Comparison of ENCODE assay signal across 8 cellular contexts in genomic region chr16:65071371-65072311, GRCh38. TPM values are rescaled to one million over a fixed set of nuclear protein-coding genes. Genes with fewer than 3 reads are reported as not detected.
DNase-seq lines count a peak whose midpoint lies in the region; ATAC-seq and TF ChIP-seq lines count a peak whose summit lies in the region.
"Had no signal": no experiment of that assay in that cellular context is flagged by ENCODE, and none has a peak within 500 bp of the region (broad histone marks: within the 10 kb centered on the region; RNA-seq: fewer than 3 reads in every experiment).

No MANE protein-coding gene starts in this region.

- H3K4me3 ChIP-seq in SJSA1 (no peak overlapping the region), fibroblast of pulmonary artery (replicated peaks; ENCODE audit: low read depth, low read length) (peak overlapping the region; percentile 19), muscle layer of duodenum (ENCODE audit: low read depth in 1 of 2, low read length in 2 of 2) (peak overlapping the region; percentile 16 to 34), transverse colon (peak overlapping the region in 1 of 4 donors; percentile 16)

- TF ChIP-seq POLR2A in transverse colon (IDR thresholded peaks at IDR 0.05) = no peak

- DNase-seq in SJSA1 (ENCODE audit: low read depth in 1 of 2, low spot score in 2 of 2) (peak; percentile 43 to 49), fibroblast of pulmonary artery (ENCODE audit: low read depth) (peak; percentile 38), transverse colon (peak; percentile 12), NOMO-1 (lab: John Stamatoyannopoulos, UW; ENCODE audit: unreplicated experiment in 2 of 2) (no peak)

- no peak for TF ChIP-seq CTCF in fibroblast of pulmonary artery (IDR thresholded peaks at IDR 0.05; ENCODE audit: low read length, missing control alignments)
- TF ChIP-seq CTCF in transverse colon (IDR thresholded peaks at IDR 0.05) = no peak

- H3K9me3 ChIP-seq in SJSA1 (replicated peaks) (no peaks in the 10 kb centered on the region), muscle layer of duodenum (ENCODE audit: control insufficient read depth in 1 of 2, low read length in 2 of 2) (no peaks in the 10 kb centered on the region), transverse colon (no peaks in the 10 kb centered on the region)
- H3K9me3 ChIP-seq: breast epithelium had no signal

- intact Hi-C loops in transverse colon (cut with DNase I; ENCODE audit: low total_unique reads) = no loop called here

- in situ Hi-C loops in transverse colon (cut with MboI; ENCODE audit: low pct_ligation_motif_present in 1 of 4, low pct_unique_long_range_greater_than_20kb in 1 of 4, low sequenced_read_pairs in 3 of 4) = no loop called here

- H3K27ac ChIP-seq in SJSA1 (peak overlapping the region; percentile 87), muscle layer of duodenum (ENCODE audit: low read length) (peak overlapping the region; percentile 89), transverse colon (peak overlapping the region; percentile 69 to 81 (median 74))

- peaks cover 39% of the 10 kb centered on the region for H3K4me1 ChIP-seq in SJSA1 (replicated peaks)
- H3K4me1 ChIP-seq in muscle layer of duodenum (ENCODE audit: control insufficient read depth in 1 of 2, insufficient read depth in 2 of 2, low read length in 2 of 2) = peaks cover 7 to 8% of the 10 kb centered on the region in 2 donors
- H3K4me1 ChIP-seq in transverse colon = peaks cover 0 to 24% (median 0%) of the 10 kb centered on the region in 4 donors
- H3K4me1 ChIP-seq: breast epithelium had no signal

- TF ChIP-seq EP300 in transverse colon (IDR thresholded peaks at IDR 0.05; ENCODE audit: low read depth) = no peak

- 75 to 96% methylated on average over 5 to 26 of the region's 26 CpGs for WGBS in transverse colon (ENCODE audit: low coverage in 1 of 2), 2 donors

- ATAC-seq in GM19463 (IDR thresholded peaks at IDR 0.05; ENCODE audit: unreplicated experiment) (no peak), GM19397 (IDR thresholded peaks at IDR 0.05; ENCODE audit: unreplicated experiment) (no peak)

- H3K36me3 ChIP-seq in SJSA1 (no peaks in the 10 kb centered on the region), muscle layer of duodenum (ENCODE audit: control insufficient read depth in 1 of 2, insufficient read depth in 2 of 2, low read length in 2 of 2) (peaks cover 0 to 3% of the 10 kb centered on the region in 2 donors), transverse colon (no peaks in the 10 kb centered on the region)
- H3K36me3 ChIP-seq: breast epithelium had no signal

- H3K27me3 ChIP-seq in SJSA1 (replicated peaks) = no peaks in the 10 kb centered on the region
- no peaks in the 10 kb centered on the region for H3K27me3 ChIP-seq in muscle layer of duodenum (ENCODE audit: low read depth, low read length)
- no peaks in the 10 kb centered on the region for H3K27me3 ChIP-seq in transverse colon
- H3K27me3 ChIP-seq: breast epithelium had no signal

RNA-seq across cellular contexts. Expression of gene CDH11, which starts 50.2 kb away (rescaled TPM):
- total RNA-seq in SJSA1 (2014; rRNA removed; shearing (Covaris generic)) = 107 and 113 TPM in 2 replicates
- 100 to 1,000 TPM in 1 of 4 donors, 10 to 100 TPM in 1, 1 to 10 TPM in 2; 8.2 to 141 (median 9.2) TPM for total RNA-seq in transverse colon

Comparison
In these comparisons a context has a peak if more than half of its experiments do, and no peak if none do; other contexts are left out.
1. DNase-seq: peak in SJSA1 (2 of 2), fibroblast of pulmonary artery (single experiment) and transverse colon (single experiment); none in NOMO-1 (0 of 2).
2. Peak in every context shown above with its lines, with median percentiles within 50 percentile points of each other: H3K27ac ChIP-seq.